Comparison of ENCODE assay signal across 16 cellular contexts in the genomic region with DNA sequence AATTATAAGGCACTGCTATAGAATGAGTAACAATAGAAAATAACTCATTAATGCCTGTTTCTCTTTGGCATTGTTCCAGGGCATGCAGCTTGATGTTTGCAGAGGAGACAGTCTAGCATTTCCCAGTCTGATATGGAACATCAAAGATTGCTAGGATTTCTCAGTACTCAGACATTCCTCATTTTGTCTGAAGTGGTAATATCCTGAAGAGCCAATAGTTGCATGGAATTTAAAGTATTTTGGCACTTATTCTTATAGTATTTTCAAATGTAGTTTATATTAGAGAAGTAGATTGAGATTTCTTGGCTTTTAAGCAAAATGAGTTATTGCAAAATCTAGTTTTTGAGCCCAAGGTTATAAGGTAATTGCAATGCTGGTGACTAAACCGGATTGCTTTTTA.
DNase-seq lines count a peak whose midpoint lies in the region; ATAC-seq and TF ChIP-seq lines count a peak whose summit lies in the region.
"Had no signal": no experiment of that assay in that cellular context is flagged by ENCODE, and none has a peak within 500 bp of the region (broad histone marks: within the 10 kb centered on the region; RNA-seq: fewer than 3 reads in every experiment).

No MANE protein-coding gene starts in this region.

- peak; percentile 77 for DNase-seq in AG10803 (ENCODE audit: low read depth)
- peak; percentile 7 for DNase-seq in HT-29 (ENCODE audit: low spot score)
- peak; percentile 51 for DNase-seq in iris pigment epithelial cell (ENCODE audit: low read depth)
- no peak for DNase-seq in right lobe of liver
- no peak for DNase-seq in tibial nerve (ENCODE audit: low spot score in 2 of 2)
- DNase-seq: activated naive CD8-positive, alpha-beta T cell treated with anti-CD3 and anti-CD28 coated beads, Interleukin-2, amount 10 ng/mL, durations not matched to agents 7 days and 5 days; CD4-positive, alpha-beta memory T cell; effector memory CD8-positive, alpha-beta T cell; hypothalamus; NCI-H2029; stimulated activated CD4-positive, alpha-beta T cell treated with anti-CD3 and anti-CD28 coated beads, Interleukin-1b, Interleukin-23, amount 100 ng/mL, for 48 hours had no signal

- no peaks in the 10 kb centered on the region for H3K4me1 ChIP-seq in right lobe of liver
- H3K4me1 ChIP-seq in tibial nerve: peaks cover 0 to 18% (median 0%) of the 10 kb centered on the region in 4 donors
- H3K4me1 ChIP-seq: parathyroid adenoma had no signal

- 67% methylated on average over 1 of the region's 1 CpG for WGBS in right lobe of liver (ENCODE audit: insufficient coverage, low coverage, low lambda C conversion rate, missing lambda C conversion rate)
- 50 to 51% methylated on average over 1 of the region's 1 CpG for WGBS in tibial nerve, 2 donors

- ATAC-seq in SK-N-SH treated with all-trans-retinoic acid at 6 μM for 48 hours (peak; percentile 76), HG02870 (IDR thresholded peaks at IDR 0.05; ENCODE audit: unreplicated experiment) (no peak), right lobe of liver (no peak), HG03139 (IDR thresholded peaks at IDR 0.05; ENCODE audit: unreplicated experiment) (no peak)
- ATAC-seq: effector memory CD8-positive, alpha-beta T cell; stimulated activated memory B cell treated with anti-CD40 and anti-IgM and Interleukin-4, amounts not matched to agents 10 μg/mL and 1 μg/mL and 100 μg/mL, for 72 hours had no signal

- H3K9me3 ChIP-seq in right lobe of liver (no peaks in the 10 kb centered on the region), tibial nerve (no peaks in the 10 kb centered on the region)

- H3K27ac ChIP-seq in right lobe of liver (no peak overlapping the region), tibial nerve (no peak overlapping the region)
- H3K27ac ChIP-seq: parathyroid adenoma had no signal

- H3K4me3 ChIP-seq in AG10803 (ENCODE audit: low read length) (no peak overlapping the region), right lobe of liver (no peak overlapping the region), tibial nerve (no peak overlapping the region)

- no peak for TF ChIP-seq CTCF in AG10803 (conservative IDR thresholded peaks at IDR 0.05; ENCODE audit: low read length)
- no peak for TF ChIP-seq CTCF in right lobe of liver (IDR thresholded peaks at IDR 0.05)
- TF ChIP-seq CTCF in tibial nerve (IDR thresholded peaks at IDR 0.05): no peak

- TF ChIP-seq POLR2A in right lobe of liver (IDR thresholded peaks at IDR 0.05): no peak
- no peak for TF ChIP-seq POLR2A in tibial nerve (IDR thresholded peaks at IDR 0.05)

- TF ChIP-seq EP300 in tibial nerve (IDR thresholded peaks at IDR 0.05): no peak

- peaks cover 0 to 4% of the 10 kb centered on the region in 2 donors for H3K27me3 ChIP-seq in right lobe of liver
- H3K27me3 ChIP-seq in tibial nerve: no peaks in the 10 kb centered on the region

- H3K36me3 ChIP-seq in right lobe of liver (no peaks in the 10 kb centered on the region), tibial nerve (no peaks in the 10 kb centered on the region)

- intact Hi-C loops in right lobe of liver (cut with DNase I): no loop called here

TF ChIP-seq in SK-N-SH treated with all-trans-retinoic acid at 6 μM for 48 hours, 23 proteins besides CTCF, POLR2A, EP300 and RAD21:
- no peak for TF ChIP-seq ZNF70 (CRISPR knock-in tag; IDR thresholded peaks at IDR 0.05)
- no peak for TF ChIP-seq ZFP3 (CRISPR knock-in tag; IDR thresholded peaks at IDR 0.05)
- no peak for TF ChIP-seq TCF4 (CRISPR knock-in tag; IDR thresholded peaks at IDR 0.05; ENCODE audit: borderline replicate concordance)
- TF ChIP-seq, protein P1, sequence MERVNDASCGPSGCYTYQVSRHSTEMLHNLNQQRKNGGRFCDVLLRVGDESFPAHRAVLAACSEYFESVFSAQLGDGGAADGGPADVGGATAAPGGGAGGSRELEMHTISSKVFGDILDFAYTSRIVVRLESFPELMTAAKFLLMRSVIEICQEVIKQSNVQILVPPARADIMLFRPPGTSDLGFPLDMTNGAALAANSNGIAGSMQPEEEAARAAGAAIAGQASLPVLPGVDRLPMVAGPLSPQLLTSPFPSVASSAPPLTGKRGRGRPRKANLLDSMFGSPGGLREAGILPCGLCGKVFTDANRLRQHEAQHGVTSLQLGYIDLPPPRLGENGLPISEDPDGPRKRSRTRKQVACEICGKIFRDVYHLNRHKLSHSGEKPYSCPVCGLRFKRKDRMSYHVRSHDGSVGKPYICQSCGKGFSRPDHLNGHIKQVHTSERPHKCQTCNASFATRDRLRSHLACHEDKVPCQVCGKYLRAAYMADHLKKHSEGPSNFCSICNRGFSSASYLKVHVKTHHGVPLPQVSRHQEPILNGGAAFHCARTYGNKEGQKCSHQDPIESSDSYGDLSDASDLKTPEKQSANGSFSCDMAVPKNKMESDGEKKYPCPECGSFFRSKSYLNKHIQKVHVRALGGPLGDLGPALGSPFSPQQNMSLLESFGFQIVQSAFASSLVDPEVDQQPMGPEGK (CRISPR knock-in tag; IDR thresholded peaks at IDR 0.05; ENCODE audit: borderline replicate concordance): no peak
- TF ChIP-seq ZFP30 (CRISPR knock-in tag; IDR thresholded peaks at IDR 0.05): no peak
- no peak for TF ChIP-seq ZC3H10 (CRISPR knock-in tag; IDR thresholded peaks at IDR 0.05)
- no peak for TF ChIP-seq BACH2 (CRISPR knock-in tag; IDR thresholded peaks at IDR 0.05; ENCODE audit: borderline replicate concordance)
- TF ChIP-seq ZNF565 (CRISPR knock-in tag; conservative IDR thresholded peaks at IDR 0.05; ENCODE audit: low read depth): no peak
- no peak for TF ChIP-seq ZNF8 (CRISPR knock-in tag; IDR thresholded peaks at IDR 0.05)
- TF ChIP-seq, protein P2, sequence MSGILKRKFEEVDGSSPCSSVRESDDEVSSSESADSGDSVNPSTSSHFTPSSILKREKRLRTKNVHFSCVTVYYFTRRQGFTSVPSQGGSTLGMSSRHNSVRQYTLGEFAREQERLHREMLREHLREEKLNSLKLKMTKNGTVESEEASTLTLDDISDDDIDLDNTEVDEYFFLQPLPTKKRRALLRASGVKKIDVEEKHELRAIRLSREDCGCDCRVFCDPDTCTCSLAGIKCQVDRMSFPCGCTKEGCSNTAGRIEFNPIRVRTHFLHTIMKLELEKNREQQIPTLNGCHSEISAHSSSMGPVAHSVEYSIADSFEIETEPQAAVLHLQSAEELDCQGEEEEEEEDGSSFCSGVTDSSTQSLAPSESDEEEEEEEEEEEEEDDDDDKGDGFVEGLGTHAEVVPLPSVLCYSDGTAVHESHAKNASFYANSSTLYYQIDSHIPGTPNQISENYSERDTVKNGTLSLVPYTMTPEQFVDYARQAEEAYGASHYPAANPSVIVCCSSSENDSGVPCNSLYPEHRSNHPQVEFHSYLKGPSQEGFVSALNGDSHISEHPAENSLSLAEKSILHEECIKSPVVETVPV (CRISPR knock-in tag; IDR thresholded peaks at IDR 0.05): no peak

Comparison
In these comparisons a context has a peak if more than half of its experiments do, and no peak if none do; other contexts are left out.
1. DNase-seq: peak in AG10803 (single experiment), HT-29 (single experiment) and iris pigment epithelial cell (single experiment); none in right lobe of liver (0 of 3) and tibial nerve (0 of 2).